Comparison of ENCODE assay signal across 22 cellular contexts in the genomic region with DNA sequence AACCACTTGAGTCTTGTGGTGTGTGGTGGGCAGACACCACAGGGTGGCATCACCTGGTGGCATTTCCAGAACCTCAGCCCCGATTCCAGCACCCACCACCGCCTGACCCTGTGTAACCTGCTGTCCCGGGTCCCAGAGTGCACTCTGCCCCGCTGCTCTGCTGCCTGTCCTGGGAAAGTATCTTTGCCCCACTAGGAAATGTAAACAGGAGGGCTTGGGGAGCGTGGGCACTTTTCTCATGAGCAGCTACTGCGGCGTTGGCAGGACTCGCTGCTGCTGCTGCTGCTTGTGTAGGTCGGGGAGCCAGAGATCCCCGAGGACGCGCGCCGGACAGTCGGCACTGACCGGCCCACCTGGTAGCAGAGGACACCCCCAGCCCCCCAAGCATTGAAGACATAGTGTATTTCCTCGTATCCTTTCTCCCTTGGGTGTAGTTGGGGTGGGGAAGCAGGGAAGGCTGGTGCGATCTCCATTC. TPM values are rescaled to one million over a fixed set of nuclear protein-coding genes. Genes with fewer than 3 reads are reported as not detected.
A peak's percentile ranks its signal among the peaks of the same experiment; 100 is the strongest.
DNase-seq lines count a peak whose midpoint lies in the region.
"Had no signal": no experiment of that assay in that cellular context is flagged by ENCODE, and none has a peak within 500 bp of the region (broad histone marks: within the 10 kb centered on the region; RNA-seq: fewer than 3 reads in every experiment).

No MANE protein-coding gene starts in this region.

- no peaks in the 10 kb centered on the region for H3K27me3 Mint-ChIP-seq in T-helper 1 cell treated with Interleukin-12 subunit alpha and Interleukin-12 subunit beta and Interleukin-4 antibody, amounts not matched to agents 30 μg/mL and 1 μg/mL, for 36 hours (ENCODE audit: low read depth)

- in situ Hi-C loops in HAP-1 (cut with MboI; ENCODE audit: low sequenced_read_pairs), result loop anchor here (25.0 kb wide), 1 partner anchor 811 kb away; the partner anchor contains the start of gene AGXT

- H2BK15ac ChIP-seq in neuronal stem cell (ENCODE audit: low read length), result no peak overlapping the region

- peaks cover 3% of the 10 kb centered on the region for H3K79me1 ChIP-seq in neuronal stem cell (ENCODE audit: low read depth, low read length)

- no peak overlapping the region for H3K14ac ChIP-seq in neuronal stem cell (ENCODE audit: low read length)

- H3K4me1 ChIP-seq in neuronal stem cell (ENCODE audit: control insufficient read depth in 2 of 2, insufficient read depth in 1 of 2, low read depth in 1 of 2, low read length in 2 of 2), result no peaks in the 10 kb centered on the region
- H3K4me1 ChIP-seq in HAP-1, result no peaks in the 10 kb centered on the region
- H3K4me1 ChIP-seq: BE2C, testis had no signal

- H3K18ac ChIP-seq in neuronal stem cell (ENCODE audit: low read length), result no peak overlapping the region

- no peak overlapping the region for H2BK12ac ChIP-seq in neuronal stem cell (ENCODE audit: low read length)

- H3K4me2 ChIP-seq in neuronal stem cell (ENCODE audit: insufficient read depth, low read length, poor library complexity, severe bottlenecking), result no peak overlapping the region
- H3K4me2 ChIP-seq: KMS-11 had no signal

- H3K23ac ChIP-seq in neuronal stem cell (ENCODE audit: low read depth, low read length, poor library complexity), result peak overlapping the region; percentile 73

- no peak overlapping the region for H3K4me3 ChIP-seq in SK-N-MC
- H3K4me3 ChIP-seq in neuronal stem cell (ENCODE audit: low read length in 2 of 2), result no peak overlapping the region
- no peak overlapping the region for H3K4me3 ChIP-seq in HAP-1
- H3K4me3 ChIP-seq: cardiac muscle cell, testis had no signal

- H2BK120ac ChIP-seq in neuronal stem cell (ENCODE audit: low read depth, low read length), result no peak overlapping the region

- no peak overlapping the region for H2AK5ac ChIP-seq in neuronal stem cell (ENCODE audit: low read depth, low read length)

- peaks cover 9% of the 10 kb centered on the region for H3K36me3 Mint-ChIP-seq in T-helper 1 cell treated with Interleukin-12 subunit alpha and Interleukin-12 subunit beta and Interleukin-4 antibody, amounts not matched to agents 30 μg/mL and 1 μg/mL, for 36 hours (ENCODE audit: low read depth)

- no peak overlapping the region for H2AFZ ChIP-seq in neuronal stem cell (ENCODE audit: low read length)

- H3K36me3 ChIP-seq in SK-N-MC (ENCODE audit: insufficient read depth, low read length), result peaks cover 31% of the 10 kb centered on the region; the same call in 1 of the 2 replicates
- H3K36me3 ChIP-seq in neuronal stem cell (replicated peaks in 1 of 2; ENCODE audit: control insufficient read depth in 2 of 2, insufficient read depth in 2 of 2, low read length in 2 of 2), result peaks cover 49 to 97% of the 10 kb centered on the region in 2 donors
- peaks cover 39% of the 10 kb centered on the region for H3K36me3 ChIP-seq in HAP-1 (replicated peaks)

- H3K27ac ChIP-seq in SK-N-MC, result peak overlapping the region; percentile 75
- H3K27ac ChIP-seq in neuronal stem cell (replicated peaks; ENCODE audit: low read length), result no peak overlapping the region
- H3K27ac ChIP-seq: cardiac muscle cell, KMS-11, testis, VCaP had no signal

- no CpG with 5 or more reads among the region's 18 CpGs for WGBS in neuronal stem cell (ENCODE audit: extremely low coverage in 2 of 2, insufficient read length in 2 of 2, insufficient replicate concordance in 1 of 2), 2 donors

- H2BK5ac ChIP-seq in neuronal stem cell (ENCODE audit: low read length), result no peak overlapping the region

- H3K9me3 ChIP-seq in SK-N-MC (ENCODE audit: low read depth, low read length), result no peaks in the 10 kb centered on the region
- no peaks in the 10 kb centered on the region for H3K9me3 ChIP-seq in neuronal stem cell (replicated peaks in 1 of 2; ENCODE audit: control insufficient read depth in 2 of 2, insufficient read depth in 1 of 2, low read depth in 1 of 2, low read length in 2 of 2)
- no peaks in the 10 kb centered on the region for H3K9me3 ChIP-seq in HAP-1
- H3K9me3 ChIP-seq: BE2C, testis had no signal

- peak overlapping the region; percentile 52 for H3K27ac Mint-ChIP-seq in T-helper 1 cell treated with Interleukin-12 subunit alpha and Interleukin-12 subunit beta and Interleukin-4 antibody, amounts not matched to agents 30 μg/mL and 1 μg/mL, for 36 hours
- H3K27ac Mint-ChIP-seq: HFFc6 had no signal

- peaks cover 4% of the 10 kb centered on the region for H3K4me1 Mint-ChIP-seq in T-helper 1 cell treated with Interleukin-12 subunit alpha and Interleukin-12 subunit beta and Interleukin-4 antibody, amounts not matched to agents 30 μg/mL and 1 μg/mL, for 36 hours (ENCODE audit: low read depth)

- no peak overlapping the region for H4K8ac ChIP-seq in neuronal stem cell (ENCODE audit: low read depth, low read length)

- H3K27me3 ChIP-seq in neuronal stem cell (ENCODE audit: control insufficient read depth in 3 of 3, insufficient read depth in 3 of 3, low read depth in 1 of 3, low read length in 3 of 3) (no peaks in the 10 kb centered on the region), HAP-1 (ENCODE audit: low read depth) (no peaks in the 10 kb centered on the region)
- H3K27me3 ChIP-seq: BE2C, cardiac muscle cell, testis had no signal

- no peaks in the 10 kb centered on the region for H3K9me3 Mint-ChIP-seq in T-helper 1 cell treated with Interleukin-12 subunit alpha and Interleukin-12 subunit beta and Interleukin-4 antibody, amounts not matched to agents 30 μg/mL and 1 μg/mL, for 36 hours
- H3K9me3 Mint-ChIP-seq: HFFc6, nephron progenitor cell had no signal

- no peak overlapping the region for H3K4ac ChIP-seq in neuronal stem cell (ENCODE audit: low read length)

- no peak overlapping the region for H3K4me3 Mint-ChIP-seq in T-helper 1 cell treated with Interleukin-12 subunit alpha and Interleukin-12 subunit beta and Interleukin-4 antibody, amounts not matched to agents 30 μg/mL and 1 μg/mL, for 36 hours
- H3K4me3 Mint-ChIP-seq: HFFc6, nephron progenitor cell had no signal

- H3K9ac ChIP-seq in SK-N-MC (ENCODE audit: insufficient read length) (no peak overlapping the region), neuronal stem cell (ENCODE audit: low read depth, low read length, poor library complexity) (peak overlapping the region; percentile 60)
- H3K9ac ChIP-seq: KMS-11 had no signal

- DNase-seq in T-helper 1 cell, result no peak
- DNase-seq in SK-N-MC (ENCODE audit: low read depth, low spot score), result no peak
- no peak for DNase-seq in neuronal stem cell (ENCODE audit: low spot score)
- DNase-seq in HAP-1 (ENCODE audit: low spot score in 2 of 2), result no peak
- no peak for DNase-seq in HUDEP-2 (lab: John Stamatoyannopoulos, UW; ENCODE audit: unreplicated experiment in 76 of 76)
- DNase-seq: activated CD8-positive, alpha-beta memory T cell treated with anti-CD3 and anti-CD28 coated beads for 24 hours; activated effector memory CD4-positive, alpha-beta T cell treated with anti-CD3 and anti-CD28 coated beads, Interleukin-2, amount 50 U/mL, for 16 hours; amniotic stem cell; BE2C; dermis blood vessel endothelial cell; HFFc6; midbrain; NCI-H1092; NCI-H524 treated with DMSO at 0.1 percent for 48 hours; nephron progenitor cell; SHP77; stimulated activated CD8-positive, alpha-beta memory T cell treated with anti-CD3 and anti-CD28 coated beads, Interleukin-4, amount 100 ng/mL, for 48 hours; testis had no signal

- no peak overlapping the region for H4K91ac ChIP-seq in neuronal stem cell (ENCODE audit: low read depth, low read length, poor library complexity)

RNA-seq across cellular contexts. Expression of gene DTYMK, which starts 13.4 kb away (rescaled TPM):
- 62.1 TPM for polyA plus RNA-seq in neuronal stem cell (2013, experiment 1 of 2)
- polyA plus RNA-seq in neuronal stem cell (2013, experiment 2 of 2), result 62.7 TPM

RNA-seq across cellular contexts. Expression of gene ING5, which starts 28.6 kb away (rescaled TPM):
- polyA plus RNA-seq in neuronal stem cell (2013, experiment 1 of 2), result 25.2 TPM
- polyA plus RNA-seq in neuronal stem cell (2013, experiment 2 of 2), result 27.0 TPM

RNA-seq across cellular contexts. Expression of gene ATG4B, which starts 35.7 kb away (rescaled TPM):
- polyA plus RNA-seq in neuronal stem cell (2013, experiment 1 of 2), result 64.1 TPM
- 62.1 TPM for polyA plus RNA-seq in neuronal stem cell (2013, experiment 2 of 2)

RNA-seq across cellular contexts. Expression of gene THAP4, which starts 36.3 kb away (rescaled TPM):
- polyA plus RNA-seq in neuronal stem cell (2013, experiment 1 of 2), result 54.6 TPM
- polyA plus RNA-seq in neuronal stem cell (2013, experiment 2 of 2), result 56.0 TPM
